Comparison of ENCODE assay signal across 1 cellular context in genomic region chr11:19696073-19696472, GRCh38.
TF ChIP-seq lines count a peak whose summit lies in the region.

No MANE protein-coding gene starts in this region.

TF ChIP-seq in IMR-90, 13 proteins besides CTCF, POLR2A, EP300 and RAD21 (continued from another document):
- TF ChIP-seq CEBPB (IDR thresholded peaks at IDR 0.05; ENCODE audit: low read depth, low read length) (no peak), BHLHE40 (IDR thresholded peaks at IDR 0.05; ENCODE audit: low read depth, low read length) (no peak), USF2 (IDR thresholded peaks at IDR 0.05; ENCODE audit: low read depth, low read length) (no peak), RFX5 (IDR thresholded peaks at IDR 0.05; ENCODE audit: low read depth, low read length) (no peak)
